27 cellular contexts compared by ENCODE assay signal in the genomic region with DNA sequence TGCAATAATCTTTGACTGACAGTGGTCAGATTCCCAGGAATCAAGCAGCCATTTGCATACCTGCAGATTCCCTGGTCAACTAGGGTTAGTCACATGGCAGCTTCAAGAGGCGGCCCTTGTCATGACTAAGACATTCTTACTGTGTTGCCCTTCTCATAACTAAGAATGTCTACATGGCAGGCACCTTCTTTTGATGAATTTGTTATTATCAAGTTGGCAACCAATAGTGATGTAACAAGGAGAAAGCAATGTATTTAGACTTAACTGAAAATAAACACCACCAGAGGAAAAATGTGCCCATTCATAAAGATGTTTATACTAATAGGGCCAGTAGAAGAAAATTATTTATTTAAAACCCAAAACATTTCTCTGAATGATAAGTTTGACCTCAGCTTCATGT.
"Had no signal": no experiment of that assay in that cellular context is flagged by ENCODE, and none has a peak within 500 bp of the region (broad histone marks: within the 10 kb centered on the region; RNA-seq: fewer than 3 reads in every experiment).

No MANE protein-coding gene starts in this region.

- H3K27ac ChIP-seq: brain microvascular endothelial cell, SJSA1 had no signal

- H3K4me2 ChIP-seq: SK-N-SH had no signal

- ATAC-seq: activated naive CD8-positive, alpha-beta T cell treated with anti-CD3 and anti-CD28 coated beads, Interleukin-2, amount 50 U/mL, for 24 hours; activated T-cell treated with anti-CD3 and anti-CD28 coated beads, Interleukin-2, amount 50 U/mL, for 4 hours; Panc1 had no signal

- H3K36me3 ChIP-seq: brain microvascular endothelial cell, SJSA1 had no signal

- H3K4me3 ChIP-seq: SJSA1 had no signal

- DNase-seq: activated B cell treated with CpG ODN at 0.5 μM for 24 hours; activated CD4-positive, alpha-beta memory T cell treated with anti-CD3 and anti-CD28 coated beads for 36 hours; activated CD4-positive, alpha-beta T cell treated with anti-CD3 and anti-CD28 coated beads for 4 hours; activated CD4-positive, alpha-beta T cell treated with anti-CD3 and anti-CD28 coated beads, Interleukin-2, amount 50 U/mL, for 1 hour; activated CD4-positive, CD25-positive, alpha-beta regulatory T cell treated with anti-CD3 and anti-CD28 coated beads, Interleukin-2, amount 50 U/mL, for 72 hours; activated CD8-positive, alpha-beta memory T cell treated with anti-CD3 and anti-CD28 coated beads, Interleukin-2, amount 50 U/mL, for 4 hours; activated naive CD4-positive, alpha-beta T cell treated with anti-CD3 and anti-CD28 coated beads, Interleukin-2, amount 10 ng/mL, durations not matched to agents 7 days and 5 days; activated naive CD8-positive, alpha-beta T cell treated with anti-CD3 and anti-CD28 coated beads, Interleukin-2, amount 50 U/mL, for 24 hours; activated T-cell treated with anti-CD3 and anti-CD28 coated beads for 4 hours; activated T-cell treated with anti-CD3 and anti-CD28 coated beads, Interleukin-2, amount 50 U/mL, for 4 hours; amniotic stem cell; aorta; brain microvascular endothelial cell; central memory CD4-positive, alpha-beta T cell; MM.1S; MV-4-11; NCI-H1092; NCI-H1436 treated with DMSO at 0.1 percent for 48 hours; NCI-H1694 treated with DMSO at 0.1 percent for 48 hours; NCI-H2029; NCI-H345; NCI-H524 treated with DMSO at 0.1 percent for 48 hours; SHP77 treated with DMSO at 0.1 percent for 48 hours; SK-N-SH had no signal

- H3K9ac ChIP-seq: SK-N-SH had no signal

- FAIRE-seq: TTC549 had no signal

- H3K27me3 ChIP-seq: brain microvascular endothelial cell, SJSA1 had no signal

- H3K9me3 ChIP-seq: SJSA1, SK-N-SH had no signal
